Comparison of ENCODE assay signal across 9 cellular contexts in genomic region chr4:81351653-81352455, GRCh38.
A peak's percentile ranks its signal among the peaks of the same experiment; 100 is the strongest.
DNase-seq lines count a peak whose midpoint lies in the region; ATAC-seq, FAIRE-seq and TF ChIP-seq lines count a peak whose summit lies in the region.
"Had no signal": no experiment of that assay in that cellular context is flagged by ENCODE, and none has a peak within 500 bp of the region (broad histone marks: within the 10 kb centered on the region; RNA-seq: fewer than 3 reads in every experiment).

No MANE protein-coding gene starts in this region.

- H3K27ac Mint-ChIP-seq in CD4-positive, alpha-beta T cell = no peak overlapping the region
- peak overlapping the region; percentile 32 for H3K27ac Mint-ChIP-seq in mesothelial cell of epicardium

- no peaks in the 10 kb centered on the region for H3K9me3 Mint-ChIP-seq in CD4-positive, alpha-beta T cell
- peaks cover under 1% of the 10 kb centered on the region for H3K9me3 Mint-ChIP-seq in mesothelial cell of epicardium

- H3K9me3 ChIP-seq in CD4-positive, alpha-beta T cell (ENCODE audit: control insufficient read depth, low read length) = no peaks in the 10 kb centered on the region

- no peak overlapping the region for H3K27ac ChIP-seq in CD4-positive, alpha-beta T cell (ENCODE audit: low read depth, low read length)

- no peaks in the 10 kb centered on the region for H3K36me3 Mint-ChIP-seq in CD4-positive, alpha-beta T cell (ENCODE audit: low read depth)
- no peaks in the 10 kb centered on the region for H3K36me3 Mint-ChIP-seq in mesothelial cell of epicardium

- peak; percentile 88 for FAIRE-seq in GM19239 (lab: Jason Lieb, UNC)
- FAIRE-seq: TTC549 had no signal

- intact Hi-C loops in CD4-positive, alpha-beta T cell (cut with DNase I, micrococcal nuclease) = loop anchor here (1.0 to 2.0 kb wide), 4 partner anchors 279 to 992 kb away; no protein-coding TSS in a partner anchor

- no peak overlapping the region for H3K4me3 Mint-ChIP-seq in CD4-positive, alpha-beta T cell
- H3K4me3 Mint-ChIP-seq in mesothelial cell of epicardium = peak overlapping the region; percentile 22

- DNase-seq in CD4-positive, alpha-beta T cell = peak; percentile 42 to 68 (median 50)
- DNase-seq in GM19239 (ENCODE audit: insufficient read length, low spot score) = peak; percentile 9
- DNase-seq in NCI-H446 treated with DMSO at 0.1 percent for 48 hours (lab: John Stamatoyannopoulos, UW) = peak; percentile 3
- peak; percentile 67 to 76 for DNase-seq in activated CD4-positive, alpha-beta T cell treated with anti-CD3 and anti-CD28 coated beads, Interleukin-2, amount 50 U/mL, for 48 hours
- DNase-seq in effector CD4-positive, alpha-beta T cell = peak; percentile 52
- peak; percentile 33 to 80 for DNase-seq in mesothelial cell of epicardium (ENCODE audit: low spot score in 2 of 2, unreplicated experiment in 2 of 2)
- DNase-seq in stimulated activated CD8-positive, alpha-beta memory T cell treated with anti-CD3 and anti-CD28 coated beads, Interleukin-4, amount 100 ng/mL, for 24 hours (ENCODE audit: low read depth) = peak; percentile 48

- CTCF ChIA-PET in CD4-positive, alpha-beta T cell (lab: Charles Lee) = interaction anchor here (0.5 to 2.3 kb wide), 12 partner anchors 9 to 1023 kb away, joined by 3 to 9 read pairs (median 3); no protein-coding TSS in a partner anchor

- no peaks in the 10 kb centered on the region for H3K4me1 Mint-ChIP-seq in CD4-positive, alpha-beta T cell (ENCODE audit: low read depth)
- peaks cover 26% of the 10 kb centered on the region for H3K4me1 Mint-ChIP-seq in mesothelial cell of epicardium

- peaks cover under 1% of the 10 kb centered on the region for H3K27me3 ChIP-seq in CD4-positive, alpha-beta T cell (ENCODE audit: control insufficient read depth, insufficient read depth, low read length)

- POLR2A ChIA-PET in CD4-positive, alpha-beta T cell (lab: Charles Lee) = interaction anchor here (0.7 kb wide), 1 partner anchor 669 kb away, joined by 3 read pairs; no protein-coding TSS in a partner anchor

- ATAC-seq in CD4-positive, alpha-beta T cell (ENCODE audit: poor library complexity) = peak; percentile 48
- ATAC-seq in HG03280 (IDR thresholded peaks at IDR 0.05; ENCODE audit: unreplicated experiment) = peak; percentile 82

- peaks cover 32% of the 10 kb centered on the region for H3K27me3 Mint-ChIP-seq in CD4-positive, alpha-beta T cell
- peaks cover 8% of the 10 kb centered on the region for H3K27me3 Mint-ChIP-seq in mesothelial cell of epicardium (ENCODE audit: low read depth)

- TF ChIP-seq CTCF in CD4-positive, alpha-beta T cell (IDR thresholded peaks at IDR 0.05) = peak; percentile 93
- TF ChIP-seq CTCF in mesothelial cell of epicardium (IDR thresholded peaks at IDR 0.05; ENCODE audit: unreplicated experiment) = peak; percentile 93

Comparison
In these comparisons a context has a peak if more than half of its experiments do, and no peak if none do; other contexts are left out.
1. DNase-seq: peak in every context shown above with its lines; median percentile 72 in activated CD4-positive, alpha-beta T cell treated with anti-CD3 and anti-CD28 coated beads, Interleukin-2, amount 50 U/mL, for 48 hours; 56 in mesothelial cell of epicardium; 52 in effector CD4-positive, alpha-beta T cell; 50 in CD4-positive, alpha-beta T cell; 48 in stimulated activated CD8-positive, alpha-beta memory T cell treated with anti-CD3 and anti-CD28 coated beads, Interleukin-4, amount 100 ng/mL, for 24 hours; 9 in GM19239; 3 in NCI-H446 treated with DMSO at 0.1 percent for 48 hours.